In genomic region chr9:121895836-121896544, GRCh38 we compare ENCODE assay signal across 1 cellular context.
TF ChIP-seq lines count a peak whose summit lies in the region.

No MANE protein-coding gene starts in this region.

TF ChIP-seq in WTC11, 78 proteins besides CTCF, POLR2A, EP300 and RAD21 (continued from another document):
- TF ChIP-seq, protein P1, sequence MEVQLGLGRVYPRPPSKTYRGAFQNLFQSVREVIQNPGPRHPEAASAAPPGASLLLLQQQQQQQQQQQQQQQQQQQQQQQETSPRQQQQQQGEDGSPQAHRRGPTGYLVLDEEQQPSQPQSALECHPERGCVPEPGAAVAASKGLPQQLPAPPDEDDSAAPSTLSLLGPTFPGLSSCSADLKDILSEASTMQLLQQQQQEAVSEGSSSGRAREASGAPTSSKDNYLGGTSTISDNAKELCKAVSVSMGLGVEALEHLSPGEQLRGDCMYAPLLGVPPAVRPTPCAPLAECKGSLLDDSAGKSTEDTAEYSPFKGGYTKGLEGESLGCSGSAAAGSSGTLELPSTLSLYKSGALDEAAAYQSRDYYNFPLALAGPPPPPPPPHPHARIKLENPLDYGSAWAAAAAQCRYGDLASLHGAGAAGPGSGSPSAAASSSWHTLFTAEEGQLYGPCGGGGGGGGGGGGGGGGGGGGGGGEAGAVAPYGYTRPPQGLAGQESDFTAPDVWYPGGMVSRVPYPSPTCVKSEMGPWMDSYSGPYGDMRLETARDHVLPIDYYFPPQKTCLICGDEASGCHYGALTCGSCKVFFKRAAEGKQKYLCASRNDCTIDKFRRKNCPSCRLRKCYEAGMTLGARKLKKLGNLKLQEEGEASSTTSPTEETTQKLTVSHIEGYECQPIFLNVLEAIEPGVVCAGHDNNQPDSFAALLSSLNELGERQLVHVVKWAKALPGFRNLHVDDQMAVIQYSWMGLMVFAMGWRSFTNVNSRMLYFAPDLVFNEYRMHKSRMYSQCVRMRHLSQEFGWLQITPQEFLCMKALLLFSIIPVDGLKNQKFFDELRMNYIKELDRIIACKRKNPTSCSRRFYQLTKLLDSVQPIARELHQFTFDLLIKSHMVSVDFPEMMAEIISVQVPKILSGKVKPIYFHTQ (CRISPR knock-in tag; IDR thresholded peaks at IDR 0.05), result no peak
- TF ChIP-seq NFATC4 (CRISPR knock-in tag; IDR thresholded peaks at IDR 0.05) (no peak), ZNF425 (CRISPR knock-in tag; conservative IDR thresholded peaks at IDR 0.05) (no peak), JAZF1 (CRISPR knock-in tag; IDR thresholded peaks at IDR 0.05) (no peak), MXD4 (CRISPR knock-in tag; IDR thresholded peaks at IDR 0.05; ENCODE audit: borderline replicate concordance) (no peak), ZNF232 (CRISPR knock-in tag; IDR thresholded peaks at IDR 0.05) (no peak), CREM (CRISPR knock-in tag; IDR thresholded peaks at IDR 0.05) (no peak), GTF2I (CRISPR knock-in tag; conservative IDR thresholded peaks at IDR 0.05) (no peak)
- TF ChIP-seq, protein P2, sequence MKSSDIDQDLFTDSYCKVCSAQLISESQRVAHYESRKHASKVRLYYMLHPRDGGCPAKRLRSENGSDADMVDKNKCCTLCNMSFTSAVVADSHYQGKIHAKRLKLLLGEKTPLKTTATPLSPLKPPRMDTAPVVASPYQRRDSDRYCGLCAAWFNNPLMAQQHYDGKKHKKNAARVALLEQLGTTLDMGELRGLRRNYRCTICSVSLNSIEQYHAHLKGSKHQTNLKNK (CRISPR knock-in tag; IDR thresholded peaks at IDR 0.05), result no peak
TF ChIP-seq in WTC11: peak in this region for 0.
